17 cellular contexts compared by ENCODE assay signal in genomic region chr1:179798213-179798863, GRCh38. TPM values are rescaled to one million over a fixed set of nuclear protein-coding genes. Genes with fewer than 3 reads are reported as not detected.
DNase-seq lines count a peak whose midpoint lies in the region; ATAC-seq, FAIRE-seq and TF ChIP-seq lines count a peak whose summit lies in the region.
"Had no signal": no experiment of that assay in that cellular context is flagged by ENCODE, and none has a peak within 500 bp of the region (broad histone marks: within the 10 kb centered on the region; RNA-seq: fewer than 3 reads in every experiment).

No MANE protein-coding gene starts in this region.

- FAIRE-seq in H1 (lab: Jason Lieb, UNC), result no peak
- FAIRE-seq: GM18507 had no signal

- POLR2A ChIA-PET in H1 (lab: Charles Lee; ENCODE audit: partially characterized antibody), result interaction anchor here (0.8 to 1.1 kb wide), 2 partner anchors 11 to 88 kb away, joined by 3 read pairs; no protein-coding TSS in a partner anchor

- H3K79me2 ChIP-seq in H1 (ENCODE audit: control insufficient read depth in 1 of 2, insufficient read depth in 2 of 2, low read length in 2 of 2), result no peaks in the 10 kb centered on the region

- H2AK5ac ChIP-seq in H1 (ENCODE audit: low read depth, low read length), result no peak overlapping the region

- no peak overlapping the region for H2BK5ac ChIP-seq in H1 (ENCODE audit: low read depth, low read length)

- H4K20me1 ChIP-seq in H1 (replicated peaks in 1 of 2; ENCODE audit: control insufficient read depth in 1 of 2, insufficient read depth in 2 of 2, low read length in 2 of 2), result no peaks in the 10 kb centered on the region
- H4K20me1 ChIP-seq: BLaER1 treated with 17β-estradiol and CSF1 and Interleukin-3, amounts not matched to agents 10 nM and 100 nM had no signal

- no peaks in the 10 kb centered on the region for H3K23me2 ChIP-seq in H1 (ENCODE audit: low read depth, low read length)

- no peak overlapping the region for H3K9ac ChIP-seq in H1 (replicated peaks in 1 of 4; ENCODE audit: extremely low read depth in 1 of 4, low read depth in 3 of 4, low read length in 3 of 4)
- H3K9ac ChIP-seq: BLaER1 treated with 17β-estradiol and CSF1 and Interleukin-3, amounts not matched to agents 10 nM and 100 nM had no signal

- H2BK12ac ChIP-seq in H1 (ENCODE audit: low read depth, low read length), result no peak overlapping the region

- no peak overlapping the region for H2AFZ ChIP-seq in H1 (ENCODE audit: low read length)

- no peak overlapping the region for H3K4me2 ChIP-seq in H1 (ENCODE audit: insufficient read depth in 1 of 2, low read depth in 2 of 2, low read length in 2 of 2)
- H3K4me2 ChIP-seq: BLaER1 treated with 17β-estradiol and CSF1 and Interleukin-3, amounts not matched to agents 10 nM and 100 nM had no signal

- H3K14ac ChIP-seq in H1 (ENCODE audit: insufficient read length), result no peak overlapping the region

- TF ChIP-seq CTCF in H1 (IDR thresholded peaks at IDR 0.05; ENCODE audit: control extremely low read depth in 1 of 3, insufficient read depth in 1 of 3, low read depth in 1 of 3, low read length in 3 of 3) (no peak), spleen (IDR thresholded peaks at IDR 0.05 in 8 of 11, conservative IDR thresholded peaks at IDR 0.05 in 3 of 11) (no peak)

- H2BK20ac ChIP-seq in H1 (ENCODE audit: low read length), result no peak overlapping the region

- CTCF ChIA-PET in H1 (lab: Charles Lee; ENCODE audit: partially characterized antibody), result interaction anchor here (1.0 to 7.0 kb wide), 5 partner anchors 10 to 93 kb away, joined by 3 to 74 read pairs (median 7); no protein-coding TSS in a partner anchor

- no peak overlapping the region for H3K4ac ChIP-seq in H1 (replicated peaks; ENCODE audit: insufficient read length, low read depth, low read length)

- H3K27me3 ChIP-seq in H1 (replicated peaks in 1 of 4; ENCODE audit: control insufficient read depth in 3 of 4, extremely low read depth in 1 of 4, insufficient read depth in 3 of 4, low read length in 3 of 4) (no peaks in the 10 kb centered on the region), right cardiac atrium (ENCODE audit: control insufficient read depth, insufficient read depth) (no peaks in the 10 kb centered on the region), spleen (replicated peaks in 1 of 7) (no peaks in the 10 kb centered on the region)
- H3K27me3 ChIP-seq: BLaER1 treated with 17β-estradiol and CSF1 and Interleukin-3, amounts not matched to agents 10 nM and 100 nM had no signal

- peak; percentile 44 for ATAC-seq in GM18868 (IDR thresholded peaks at IDR 0.05; ENCODE audit: unreplicated experiment)
- ATAC-seq in right cardiac atrium, result peak; percentile 30
- ATAC-seq in GM18502 (IDR thresholded peaks at IDR 0.05; ENCODE audit: poor library complexity, unreplicated experiment), result no peak

- H4K91ac ChIP-seq in H1 (replicated peaks; ENCODE audit: insufficient read length, low read length), result no peak overlapping the region

- H2BK15ac ChIP-seq in H1 (ENCODE audit: low read length), result no peak overlapping the region

- no peak overlapping the region for H3K27ac ChIP-seq in H1 (ENCODE audit: low read depth, low read length)
- no peak overlapping the region for H3K27ac ChIP-seq in right cardiac atrium (ENCODE audit: low read length)
- H3K27ac ChIP-seq in spleen, result no peak overlapping the region
- H3K27ac ChIP-seq: BLaER1 treated with 17β-estradiol and CSF1 and Interleukin-3, amounts not matched to agents 10 nM and 100 nM had no signal

- H3K18ac ChIP-seq in H1 (ENCODE audit: extremely low read depth, low read length), result no peak overlapping the region

- no peak overlapping the region for H4K5ac ChIP-seq in H1 (ENCODE audit: insufficient read length, low read depth, low read length)

- H2BK120ac ChIP-seq in H1 (replicated peaks; ENCODE audit: low read depth, low read length), result no peak overlapping the region

- no peak for TF ChIP-seq POLR2A in H1 (IDR thresholded peaks at IDR 0.05; ENCODE audit: control extremely low read depth in 1 of 2, low read depth in 2 of 2, low read length in 2 of 2)
- no peak for TF ChIP-seq POLR2A in spleen (IDR thresholded peaks at IDR 0.05)

- H3K36me3 ChIP-seq in H1 (ENCODE audit: control insufficient read depth in 2 of 4, insufficient read depth in 4 of 4, low read length in 3 of 4), result no peaks in the 10 kb centered on the region
- H3K36me3 ChIP-seq in spleen, result no peaks in the 10 kb centered on the region
- H3K36me3 ChIP-seq: BLaER1 treated with 17β-estradiol and CSF1 and Interleukin-3, amounts not matched to agents 10 nM and 100 nM; HAP-1 had no signal

- TF ChIP-seq RAD21 in H1 (IDR thresholded peaks at IDR 0.05 in 1 of 2, conservative IDR thresholded peaks at IDR 0.05 in 1 of 2; ENCODE audit: low read depth in 2 of 2, low read length in 2 of 2), result no peak

- no peak overlapping the region for H3K56ac ChIP-seq in H1 (replicated peaks; ENCODE audit: insufficient read length, low read depth, low read length)

- H3K79me1 ChIP-seq in H1 (ENCODE audit: low read depth, low read length), result no peaks in the 10 kb centered on the region

- TF ChIP-seq EP300 in H1 (IDR thresholded peaks at IDR 0.05; ENCODE audit: borderline replicate concordance in 1 of 2, low read depth in 2 of 2, low read length in 2 of 2), result no peak

- H3K4me1 ChIP-seq in H1 (replicated peaks in 1 of 4; ENCODE audit: control insufficient read depth in 3 of 4, insufficient read depth in 4 of 4, low read length in 3 of 4) (no peaks in the 10 kb centered on the region; a peak in 1 of 7 replicates), right cardiac atrium (ENCODE audit: control insufficient read depth, insufficient read depth, low read length) (peaks cover 9% of the 10 kb centered on the region), spleen (peaks cover 0 to 13% (median 0%) of the 10 kb centered on the region in 6 donors)
- H3K4me1 ChIP-seq: HAP-1 had no signal

- H3K4me3 ChIP-seq in H1 (ENCODE audit: extremely low read depth in 1 of 4, insufficient read depth in 2 of 4, low read depth in 3 of 4, low read length in 4 of 4) (no peak overlapping the region), right cardiac atrium (ENCODE audit: low read length) (no peak overlapping the region), spleen (no peak overlapping the region)
- H3K4me3 ChIP-seq: BLaER1 treated with 17β-estradiol and CSF1 and Interleukin-3, amounts not matched to agents 10 nM and 100 nM; HAP-1 had no signal

- H4K8ac ChIP-seq in H1 (ENCODE audit: extremely low read depth, insufficient read depth, low read length), result 0 out of 2 replicates have a peak overlapping the region, but pooled peaks have one; percentile 51

- no peak overlapping the region for H3K23ac ChIP-seq in H1 (ENCODE audit: insufficient read length)

- H3K9me3 ChIP-seq in H1 (ENCODE audit: insufficient read depth in 2 of 2, low read depth in 1 of 2, low read length in 1 of 2) (no peaks in the 10 kb centered on the region), right cardiac atrium (ENCODE audit: control insufficient read depth, low read length) (no peaks in the 10 kb centered on the region), spleen (no peaks in the 10 kb centered on the region)
- H3K9me3 ChIP-seq: BLaER1 treated with 17β-estradiol and CSF1 and Interleukin-3, amounts not matched to agents 10 nM and 100 nM; HAP-1 had no signal

- WGBS in H1 (ENCODE audit: extremely low coverage in 1 of 2, insufficient coverage in 1 of 2, insufficient read length in 1 of 2, insufficient replicate concordance in 2 of 2, low coverage in 1 of 2, low lambda C conversion rate in 2 of 2, missing lambda C conversion rate in 1 of 2), 2 experiments, result 89% methylated on average over 10 of the region's 10 CpGs; no CpG with 5 or more reads in 1 of the 2 experiments
- 78% methylated on average over 10 of the region's 10 CpGs for WGBS in right cardiac atrium
- WGBS in spleen, 5 donors, result 83 to 96% (median 89%) methylated on average over 10 of the region's 10 CpGs

- DNase-seq in H1 (ENCODE audit: low read depth in 1 of 2, low spot score in 2 of 2) (no peak), right cardiac atrium (no peak), spleen (peak; percentile 38), NCI-H1092 treated with DMSO at 0.1 percent for 48 hours (lab: John Stamatoyannopoulos, UW) (no peak)
- no peak for DNase-seq in activated CD4-positive, alpha-beta T cell treated with anti-CD3 and anti-CD28 coated beads, Interleukin-2, amount 50 U/mL, for 4 hours
- DNase-seq: ACHN; CD4-positive, CD25-positive, alpha-beta regulatory T cell; DMS53; GF-D8; GOT3 had no signal

- intact Hi-C loops in right cardiac atrium (cut with DNase I) (no loop called here), spleen (cut with DNase I; ENCODE audit: low total_unique reads) (no loop called here)

TF ChIP-seq in H1, 55 proteins besides CTCF, POLR2A, EP300 and RAD21 (continues in another document):
- TF ChIP-seq SRF (IDR thresholded peaks at IDR 0.05; ENCODE audit: low read depth, low read length) (no peak), SIX5 (IDR thresholded peaks at IDR 0.05; ENCODE audit: low read depth, low read length) (no peak), PHF8 (conservative IDR thresholded peaks at IDR 0.05; ENCODE audit: low read depth, low read length) (no peak), SUZ12 (IDR thresholded peaks at IDR 0.05; ENCODE audit: low read length) (no peak), ZNF274 (IDR thresholded peaks at IDR 0.05; ENCODE audit: borderline replicate concordance, extremely low read depth, low read length) (no peak), MAFK (IDR thresholded peaks at IDR 0.05; ENCODE audit: low read depth, low read length) (no peak), BACH1 (IDR thresholded peaks at IDR 0.05; ENCODE audit: low read length) (no peak), CHD2 (IDR thresholded peaks at IDR 0.05; ENCODE audit: low read length) (no peak), TAF1 (IDR thresholded peaks at IDR 0.05; ENCODE audit: low read depth, low read length) (no peak), SAP30 (IDR thresholded peaks at IDR 0.05; ENCODE audit: insufficient read depth, insufficient replicate concordance, low read length) (no peak), EZH2 (IDR thresholded peaks at IDR 0.05; ENCODE audit: low read depth, low read length, severe bottlenecking) (no peak), GTF2F1 (IDR thresholded peaks at IDR 0.05; ENCODE audit: borderline replicate concordance, low read depth, low read length) (no peak)

RNA-seq across cellular contexts. Expression of gene FAM163A, which starts 55.2 kb away (rescaled TPM):
- total RNA-seq in H1 (2021; fragmentation: NEBNext Ultra II Directional; extraction: Animal tissue kit (Norgen Biotek cat#: 25700)), result 0.13 TPM in 2 replicates
- polyA plus RNA-seq in H1 (2011; rRNA removed) (0.18 and 0.28 TPM in 2 replicates), right cardiac atrium (0.16 TPM), spleen (under 1 TPM; 0.20 to 0.47 (median 0.32) TPM)
- polyA plus RNA-seq in H1 (2011; cell fraction: cytosol; rRNA removed), result 0.14 TPM
- polyA plus RNA-seq in H1 (2011; cell fraction: nucleus; rRNA removed), result 0.20 TPM
- 0.26 to 0.31 TPM (median 0.27 TPM) in 4 replicates for polyA plus RNA-seq in H1 (2012, experiment 1 of 2)
- polyA plus RNA-seq in H1 (2012, experiment 2 of 2), result 0.14 TPM
- polyA plus RNA-seq in H1 (2013, experiment 1 of 2), result 0.08 TPM
- 0.13 TPM for polyA plus RNA-seq in H1 (2013, experiment 2 of 2)
- polyA minus RNA-seq in H1 (2011; rRNA and poly(A)+ RNA removed), result 0.06 and 0.22 TPM in 2 replicates
- not detected for polyA minus RNA-seq in H1 (2011; cell fraction: cytosol; rRNA and poly(A)+ RNA removed)
- polyA minus RNA-seq in H1 (2011; cell fraction: nucleus; rRNA and poly(A)+ RNA removed), result 0.30 TPM
- total RNA-seq in right cardiac atrium (under 1 TPM in 2 of 4 donors, not detected in 2; 0.09 to 0.19 TPM), spleen (under 1 TPM in 4 of 7 donors, not detected in 3; 0.14 to 0.28 (median 0.19) TPM)
- total RNA-seq: CD4-positive, CD25-positive, alpha-beta regulatory T cell; HT1080 had no signal
- polyA plus RNA-seq: IgD-negative memory B cell had no signal
